16 cellular contexts compared by ENCODE assay signal in genomic region chr4:1616574-1616964, GRCh38.
DNase-seq lines count a peak whose midpoint lies in the region; ATAC-seq, FAIRE-seq and TF ChIP-seq lines count a peak whose summit lies in the region.
"Had no signal": no experiment of that assay in that cellular context is flagged by ENCODE, and none has a peak within 500 bp of the region (broad histone marks: within the 10 kb centered on the region; RNA-seq: fewer than 3 reads in every experiment).

No MANE protein-coding gene starts in this region.

- CTCF ChIA-PET in naive thymus-derived CD4-positive, alpha-beta T cell (lab: Charles Lee): interaction anchor here (1.0 to 1.5 kb wide), 2 partner anchors 12 to 14 kb away, joined by 5 to 6 read pairs; no protein-coding TSS in a partner anchor

- no peak overlapping the region for H3K27ac ChIP-seq in BLaER1
- H3K27ac ChIP-seq in CD4-positive, CD25-positive, alpha-beta regulatory T cell (ENCODE audit: insufficient read depth, low read length, poor library complexity, severe bottlenecking): no peak overlapping the region
- H3K27ac ChIP-seq in naive thymus-derived CD4-positive, alpha-beta T cell (ENCODE audit: low read depth, low read length): no peak overlapping the region
- no peak overlapping the region for H3K27ac ChIP-seq in body of pancreas
- H3K27ac ChIP-seq in MM.1S (ENCODE audit: low read length): no peak overlapping the region
- H3K27ac ChIP-seq: HL-60 had no signal

- H3K79me2 ChIP-seq in MM.1S (ENCODE audit: low read length): no peaks in the 10 kb centered on the region

- no peaks in the 10 kb centered on the region for H3F3A ChIP-seq in MM.1S (ENCODE audit: insufficient read depth, low read length)

- peaks cover 58% of the 10 kb centered on the region for H3K4me1 ChIP-seq in BLaER1
- peaks cover 12% of the 10 kb centered on the region for H3K4me1 ChIP-seq in CD4-positive, CD25-positive, alpha-beta regulatory T cell (ENCODE audit: control insufficient read depth, insufficient read depth, low read length, poor library complexity, severe bottlenecking)
- H3K4me1 ChIP-seq in naive thymus-derived CD4-positive, alpha-beta T cell (ENCODE audit: control insufficient read depth in 2 of 2, insufficient read depth in 2 of 2, low read length in 2 of 2): peaks cover 0 to 15% of the 10 kb centered on the region in 2 donors
- no peaks in the 10 kb centered on the region for H3K4me1 ChIP-seq in body of pancreas
- H3K4me1 ChIP-seq in MM.1S (ENCODE audit: low read length): no peaks in the 10 kb centered on the region

- H3K4me1 Mint-ChIP-seq in CD4-positive, CD25-positive, alpha-beta regulatory T cell: peaks cover 8 to 64% (median 21%) of the 10 kb centered on the region in 4 donors
- H3K4me1 Mint-ChIP-seq in naive thymus-derived CD4-positive, alpha-beta T cell: peaks cover 7 to 59% (median 45%) of the 10 kb centered on the region in 7 donors

- no peaks in the 10 kb centered on the region for H3K27me3 Mint-ChIP-seq in CD4-positive, CD25-positive, alpha-beta regulatory T cell
- H3K27me3 Mint-ChIP-seq in naive thymus-derived CD4-positive, alpha-beta T cell: no peaks in the 10 kb centered on the region

- H3K36me3 ChIP-seq in BLaER1 (peaks cover 10% of the 10 kb centered on the region; the same call in 1 of the 2 replicates), bronchial epithelial cell (ENCODE audit: control insufficient read depth, insufficient read depth, low read length) (no peaks in the 10 kb centered on the region), body of pancreas (replicated peaks in 1 of 2; ENCODE audit: insufficient read depth in 1 of 2, low read depth in 2 of 2) (no peaks in the 10 kb centered on the region), MM.1S (replicated peaks; ENCODE audit: insufficient read depth, low read length) (no peaks in the 10 kb centered on the region)
- no peaks in the 10 kb centered on the region for H3K36me3 ChIP-seq in CD4-positive, CD25-positive, alpha-beta regulatory T cell (ENCODE audit: control insufficient read depth, insufficient read depth, low read length)
- H3K36me3 ChIP-seq in naive thymus-derived CD4-positive, alpha-beta T cell (ENCODE audit: control insufficient read depth in 2 of 3, insufficient read depth in 3 of 3, low read length in 3 of 3): no peaks in the 10 kb centered on the region

- H3K9me3 Mint-ChIP-seq in CD4-positive, CD25-positive, alpha-beta regulatory T cell: peaks cover 0 to 25% (median 6%) of the 10 kb centered on the region in 7 donors
- peaks cover 6 to 31% (median 14%) of the 10 kb centered on the region in 11 donors for H3K9me3 Mint-ChIP-seq in naive thymus-derived CD4-positive, alpha-beta T cell

- no peak for TF ChIP-seq POLR2A in body of pancreas (IDR thresholded peaks at IDR 0.05)

- ATAC-seq in CD4-positive, CD25-positive, alpha-beta regulatory T cell (ENCODE audit: low read depth in 2 of 2): no peak
- ATAC-seq in naive thymus-derived CD4-positive, alpha-beta T cell: no peak
- ATAC-seq in body of pancreas (no peak), GM19463 (IDR thresholded peaks at IDR 0.05; ENCODE audit: unreplicated experiment) (no peak)
- ATAC-seq: Panc1 had no signal

- no peak for DNase-seq in CD4-positive, CD25-positive, alpha-beta regulatory T cell
- DNase-seq in bronchial epithelial cell (ENCODE audit: low read depth) (no peak), body of pancreas (no peak), MM.1S (no peak)
- no peak for DNase-seq in naive thymus-derived CD4-positive, alpha-beta T cell
- DNase-seq: C1 segment of cervical spinal cord, DMS79 treated with DMSO at 0.1 percent for 48 hours, H7, NCI-H1092, NCI-H2081, NCI-H446 treated with DMSO at 0.1 percent for 48 hours, NCI-H69 had no signal

- TF ChIP-seq CTCF in bronchial epithelial cell (IDR thresholded peaks at IDR 0.05; ENCODE audit: insufficient read depth, low read length, severe bottlenecking) (no peak), body of pancreas (IDR thresholded peaks at IDR 0.05) (no peak), MM.1S (IDR thresholded peaks at IDR 0.05; ENCODE audit: low read length) (no peak)

- H3K36me3 Mint-ChIP-seq in CD4-positive, CD25-positive, alpha-beta regulatory T cell: peaks cover 2% of the 10 kb centered on the region
- H3K36me3 Mint-ChIP-seq in naive thymus-derived CD4-positive, alpha-beta T cell: peaks cover 0 to 12% (median 5%) of the 10 kb centered on the region in 5 donors

- H4K20me1 ChIP-seq in BLaER1 (no peaks in the 10 kb centered on the region), MM.1S (ENCODE audit: insufficient read depth, low read length) (no peaks in the 10 kb centered on the region)

- intact Hi-C loops in naive thymus-derived CD4-positive, alpha-beta T cell (cut with micrococcal nuclease): loop anchor here in 1 of 2 donors (1.0 kb wide), 1 partner anchor 11 kb away; no protein-coding TSS in a partner anchor
- intact Hi-C loops in body of pancreas (cut with DNase I): no loop called here

- H3K9me2 ChIP-seq in MM.1S (replicated peaks; ENCODE audit: insufficient read depth, low read length): no peaks in the 10 kb centered on the region

- H2AFZ ChIP-seq in MM.1S (ENCODE audit: low read length): no peak overlapping the region

- FAIRE-seq in bronchial epithelial cell (lab: Jason Lieb, UNC): peak; percentile 55

- H3K9ac ChIP-seq in BLaER1 (no peak overlapping the region), MM.1S (ENCODE audit: low read length) (no peak overlapping the region)

- WGBS in body of pancreas, 2 donors: 53 to 71% methylated on average over 6 of the region's 6 CpGs

- H3K27me3 ChIP-seq in BLaER1 (no peaks in the 10 kb centered on the region), bronchial epithelial cell (ENCODE audit: control insufficient read depth, insufficient read depth, low read length) (no peaks in the 10 kb centered on the region), body of pancreas (no peaks in the 10 kb centered on the region), MM.1S (replicated peaks; ENCODE audit: insufficient read depth, low read length) (peaks cover 12% of the 10 kb centered on the region)
- no peaks in the 10 kb centered on the region for H3K27me3 ChIP-seq in CD4-positive, CD25-positive, alpha-beta regulatory T cell (ENCODE audit: control insufficient read depth, insufficient read depth, low read length)
- H3K27me3 ChIP-seq in naive thymus-derived CD4-positive, alpha-beta T cell (ENCODE audit: control insufficient read depth in 2 of 2, insufficient read depth in 2 of 2, low read length in 2 of 2): no peaks in the 10 kb centered on the region

- H3K4me3 Mint-ChIP-seq in CD4-positive, CD25-positive, alpha-beta regulatory T cell: no peak overlapping the region
- H3K4me3 Mint-ChIP-seq in naive thymus-derived CD4-positive, alpha-beta T cell: peak overlapping the region in 7 of 10 donors; percentile 32 to 82 (median 75)

- H3K9me3 ChIP-seq in BLaER1 (peaks cover 12% of the 10 kb centered on the region), body of pancreas (peaks cover 0 to 5% (median 0%) of the 10 kb centered on the region in 3 donors), MM.1S (replicated peaks; ENCODE audit: insufficient read depth, low read length) (no peaks in the 10 kb centered on the region)
- H3K9me3 ChIP-seq in CD4-positive, CD25-positive, alpha-beta regulatory T cell (ENCODE audit: control insufficient read depth in 2 of 2, low read length in 2 of 2): peaks cover 0 to 15% of the 10 kb centered on the region in 2 experiments
- H3K9me3 ChIP-seq in naive thymus-derived CD4-positive, alpha-beta T cell (ENCODE audit: control insufficient read depth in 2 of 3, low read length in 3 of 3): peaks cover 0 to 14% (median 7%) of the 10 kb centered on the region in 3 experiments

- peak overlapping the region in 2 of 3 donors; percentile 14 to 51 for H3K27ac Mint-ChIP-seq in CD4-positive, CD25-positive, alpha-beta regulatory T cell
- peak overlapping the region in 6 of 9 donors; percentile 57 to 97 (median 92) for H3K27ac Mint-ChIP-seq in naive thymus-derived CD4-positive, alpha-beta T cell

- H3K4me3 ChIP-seq in BLaER1 (no peak overlapping the region), bronchial epithelial cell (ENCODE audit: low read depth, low read length) (no peak overlapping the region), body of pancreas (no peak overlapping the region), MM.1S (ENCODE audit: low read length) (no peak overlapping the region)
- no peak overlapping the region for H3K4me3 ChIP-seq in CD4-positive, CD25-positive, alpha-beta regulatory T cell (ENCODE audit: low read depth, low read length)
- no peak overlapping the region for H3K4me3 ChIP-seq in naive thymus-derived CD4-positive, alpha-beta T cell (ENCODE audit: low read length)

- H3K4me2 ChIP-seq in BLaER1 (peak overlapping the region; percentile 77), MM.1S (ENCODE audit: low read depth, low read length) (no peak overlapping the region)

- POLR2A ChIA-PET in naive thymus-derived CD4-positive, alpha-beta T cell (lab: Charles Lee): interaction anchor here (1.8 kb wide), 1 partner anchor 11 kb away, joined by 9 read pairs; no protein-coding TSS in a partner anchor

Comparison
In these comparisons a context has a peak if more than half of its experiments do, and no peak if none do; other contexts are left out.
1. H3K4me3 Mint-ChIP-seq: peak in naive thymus-derived CD4-positive, alpha-beta T cell (7 of 10); none in CD4-positive, CD25-positive, alpha-beta regulatory T cell (0 of 4).